Comparison of ENCODE assay signal across 9 cellular contexts in the genomic region with DNA sequence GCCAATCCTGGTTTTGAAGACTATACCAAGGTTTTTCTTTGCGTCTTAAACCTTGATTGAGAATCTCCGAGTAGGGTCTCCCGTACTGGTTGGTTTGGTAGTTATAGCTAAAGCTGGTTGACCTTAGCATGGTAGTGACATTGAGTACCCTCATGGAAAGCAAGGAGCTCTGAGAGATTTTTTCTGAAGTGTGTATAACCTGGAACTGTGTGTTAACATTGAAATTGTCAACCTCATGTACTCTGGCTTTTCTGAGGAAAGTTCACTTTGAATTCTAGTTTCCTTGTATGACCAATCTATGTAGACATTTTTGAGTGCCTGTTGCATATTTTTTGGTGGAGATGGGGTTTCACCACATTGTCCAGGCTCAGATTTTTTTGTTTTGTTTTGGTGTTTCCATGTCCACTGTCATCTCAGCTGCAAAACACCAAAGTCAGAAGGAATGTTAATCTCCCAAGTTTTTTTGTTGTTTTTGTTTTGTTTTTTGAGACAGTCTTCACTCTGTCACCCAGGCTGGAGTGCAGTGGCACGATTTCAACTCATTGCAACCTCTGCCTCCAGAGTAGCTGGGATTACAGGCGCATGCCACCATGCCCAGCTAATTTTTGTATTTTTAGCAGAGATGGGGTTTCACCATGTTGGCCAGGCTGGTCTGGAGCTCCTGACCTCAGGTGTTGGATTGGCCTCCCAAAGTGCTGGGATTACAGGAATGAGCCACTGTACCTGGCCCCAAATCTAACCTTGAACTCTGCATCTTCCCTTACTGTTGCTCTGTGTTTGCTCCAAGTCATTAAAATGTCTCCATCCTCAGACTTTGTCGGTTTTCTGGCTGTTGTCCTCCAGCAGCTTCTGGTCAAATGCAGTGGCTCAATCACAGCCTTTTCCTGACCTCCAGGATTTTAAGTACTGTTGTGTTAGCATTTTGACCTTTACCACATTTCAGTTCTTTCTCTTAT. TPM values are rescaled to one million over a fixed set of nuclear protein-coding genes. Genes with fewer than 3 reads are reported as not detected.
DNase-seq lines count a peak whose midpoint lies in the region; ATAC-seq and TF ChIP-seq lines count a peak whose summit lies in the region.
"Had no signal": no experiment of that assay in that cellular context is flagged by ENCODE, and none has a peak within 500 bp of the region (broad histone marks: within the 10 kb centered on the region; RNA-seq: fewer than 3 reads in every experiment).

No MANE protein-coding gene starts in this region.

- no peaks in the 10 kb centered on the region for H3K27me3 Mint-ChIP-seq in activated naive CD4-positive, alpha-beta T cell treated with anti-CD3 and anti-CD28 coated beads, Interleukin-2, amount 50 U/mL, for 24 hours
- peaks cover 3% of the 10 kb centered on the region for H3K27me3 Mint-ChIP-seq in activated naive CD4-positive, alpha-beta T cell treated with anti-CD3 and anti-CD28 coated beads, Interleukin-2, amount 10 ng/mL, durations not matched to agents 7 days and 5 days
- H3K27me3 Mint-ChIP-seq in endothelial cell (ENCODE audit: unreplicated experiment), result peaks cover 10% of the 10 kb centered on the region

- peak overlapping the region; percentile 99 for H3K27ac Mint-ChIP-seq in activated naive CD4-positive, alpha-beta T cell treated with anti-CD3 and anti-CD28 coated beads, Interleukin-2, amount 50 U/mL, for 24 hours
- no peak overlapping the region for H3K27ac Mint-ChIP-seq in activated naive CD4-positive, alpha-beta T cell treated with anti-CD3 and anti-CD28 coated beads, Interleukin-2, amount 10 ng/mL, durations not matched to agents 7 days and 5 days
- H3K27ac Mint-ChIP-seq in endothelial cell (ENCODE audit: unreplicated experiment), result peak overlapping the region; percentile 32

- DNase-seq in activated naive CD4-positive, alpha-beta T cell treated with anti-CD3 and anti-CD28 coated beads, Interleukin-2, amount 10 ng/mL, durations not matched to agents 7 days and 5 days, result no peak
- DNase-seq in OCI-M1 (lab: John Stamatoyannopoulos, UW), result peak; percentile 25
- no peak for DNase-seq in endothelial cell (ENCODE audit: low spot score)
- DNase-seq in stimulated activated naive CD8-positive, alpha-beta T cell treated with anti-CD3 and anti-CD28 coated beads, Interleukin-15, Interleukin-2, amounts not matched to agents 100 U/mL and 50 U/mL, for 24 hours, result peak; percentile 37
- no peak for DNase-seq in NCI-H774 (lab: John Stamatoyannopoulos, UW)
- DNase-seq in NCI-H1694 treated with DMSO at 0.1 percent for 48 hours (lab: John Stamatoyannopoulos, UW), result no peak
- DNase-seq: kidney had no signal

- H3K36me3 Mint-ChIP-seq in activated naive CD4-positive, alpha-beta T cell treated with anti-CD3 and anti-CD28 coated beads, Interleukin-2, amount 50 U/mL, for 24 hours, result peaks cover 45% of the 10 kb centered on the region
- peaks cover 56% of the 10 kb centered on the region for H3K36me3 Mint-ChIP-seq in activated naive CD4-positive, alpha-beta T cell treated with anti-CD3 and anti-CD28 coated beads, Interleukin-2, amount 10 ng/mL, durations not matched to agents 7 days and 5 days
- peaks cover 33% of the 10 kb centered on the region for H3K36me3 Mint-ChIP-seq in endothelial cell (ENCODE audit: low read depth, unreplicated experiment)

- H3K4me1 Mint-ChIP-seq in activated naive CD4-positive, alpha-beta T cell treated with anti-CD3 and anti-CD28 coated beads, Interleukin-2, amount 50 U/mL, for 24 hours, result peaks cover 46% of the 10 kb centered on the region
- peaks cover 45% of the 10 kb centered on the region for H3K4me1 Mint-ChIP-seq in activated naive CD4-positive, alpha-beta T cell treated with anti-CD3 and anti-CD28 coated beads, Interleukin-2, amount 10 ng/mL, durations not matched to agents 7 days and 5 days
- H3K4me1 Mint-ChIP-seq in endothelial cell (ENCODE audit: unreplicated experiment), result peaks cover 27% of the 10 kb centered on the region

- H3K4me3 Mint-ChIP-seq in activated naive CD4-positive, alpha-beta T cell treated with anti-CD3 and anti-CD28 coated beads, Interleukin-2, amount 50 U/mL, for 24 hours, result peak overlapping the region; percentile 97
- no peak overlapping the region for H3K4me3 Mint-ChIP-seq in activated naive CD4-positive, alpha-beta T cell treated with anti-CD3 and anti-CD28 coated beads, Interleukin-2, amount 10 ng/mL, durations not matched to agents 7 days and 5 days
- H3K4me3 Mint-ChIP-seq in endothelial cell (ENCODE audit: unreplicated experiment), result no peak overlapping the region

- no peak for ATAC-seq in stimulated activated naive CD8-positive, alpha-beta T cell treated with anti-CD3 and anti-CD28 coated beads, Interleukin-15, Interleukin-2, amounts not matched to agents 100 U/mL and 50 U/mL, for 24 hours
- ATAC-seq in HG02571 (IDR thresholded peaks at IDR 0.05; ENCODE audit: unreplicated experiment), result no peak

- no peaks in the 10 kb centered on the region for H3K9me3 Mint-ChIP-seq in activated naive CD4-positive, alpha-beta T cell treated with anti-CD3 and anti-CD28 coated beads, Interleukin-2, amount 50 U/mL, for 24 hours
- no peaks in the 10 kb centered on the region for H3K9me3 Mint-ChIP-seq in activated naive CD4-positive, alpha-beta T cell treated with anti-CD3 and anti-CD28 coated beads, Interleukin-2, amount 10 ng/mL, durations not matched to agents 7 days and 5 days
- no peaks in the 10 kb centered on the region for H3K9me3 Mint-ChIP-seq in endothelial cell (ENCODE audit: unreplicated experiment)

- TF ChIP-seq CTCF in endothelial cell (IDR thresholded peaks at IDR 0.05; ENCODE audit: unreplicated experiment), result no peak

- CTCF ChIA-PET in activated naive CD4-positive, alpha-beta T cell treated with anti-CD3 and anti-CD28 coated beads, Interleukin-2, amount 10 ng/mL, durations not matched to agents 7 days and 5 days (lab: Charles Lee), result interaction anchor here (1.2 kb wide), 1 partner anchor 20 kb away, joined by 3 read pairs; a partner anchor contains a TSS

RNA-seq across cellular contexts. Expression of a gene that starts 4.3 kb away (rescaled TPM):
- 1,343 TPM for total RNA-seq in endothelial cell (ENCODE audit: unreplicated experiment)

RNA-seq across cellular contexts. Expression of a gene that starts 20.2 kb away (rescaled TPM):
- 11.1 TPM for total RNA-seq in endothelial cell (ENCODE audit: unreplicated experiment)

Comparison
In these comparisons a context has a peak if more than half of its experiments do, and no peak if none do; other contexts are left out.
1. DNase-seq: peak in OCI-M1 (single experiment) and stimulated activated naive CD8-positive, alpha-beta T cell treated with anti-CD3 and anti-CD28 coated beads, Interleukin-15, Interleukin-2, amounts not matched to agents 100 U/mL and 50 U/mL, for 24 hours (single experiment); none in activated naive CD4-positive, alpha-beta T cell treated with anti-CD3 and anti-CD28 coated beads, Interleukin-2, amount 10 ng/mL, durations not matched to agents 7 days and 5 days (single experiment), endothelial cell (single experiment), NCI-H774 (single experiment) and NCI-H1694 treated with DMSO at 0.1 percent for 48 hours (single experiment).